Comparison of ENCODE assay signal across 25 cellular contexts in genomic region chrX:23626651-23627050, GRCh38. TPM values are rescaled to one million over a fixed set of nuclear protein-coding genes. Genes with fewer than 3 reads are reported as not detected.
DNase-seq lines count a peak whose midpoint lies in the region; ATAC-seq, FAIRE-seq and TF ChIP-seq lines count a peak whose summit lies in the region.
"Had no signal": no experiment of that assay in that cellular context is flagged by ENCODE, and none has a peak within 500 bp of the region (broad histone marks: within the 10 kb centered on the region; RNA-seq: fewer than 3 reads in every experiment).

No MANE protein-coding gene starts in this region.

- TF ChIP-seq POLR2A in A549 (IDR thresholded peaks at IDR 0.05; ENCODE audit: low read length) = no peak
- TF ChIP-seq POLR2A in erythroblast (IDR thresholded peaks at IDR 0.05; ENCODE audit: low read length) = no peak

- no peak overlapping the region for H3K4me3 ChIP-seq in A549
- H3K4me3 ChIP-seq in Panc1 (ENCODE audit: low read depth in 2 of 2, low read length in 2 of 2) = no peak overlapping the region
- no peak overlapping the region for H3K4me3 ChIP-seq in fibroblast of mammary gland (ENCODE audit: control insufficient read depth, low read depth, low read length)
- H3K4me3 ChIP-seq: GM12878, sigmoid colon had no signal

- 0% methylated on average over 1 of the region's 1 CpG for WGBS in A549 (ENCODE audit: missing lambda C conversion rate)

- no peak for TF ChIP-seq EP300 in A549 (IDR thresholded peaks at IDR 0.05)

- TF ChIP-seq RAD21 in A549 (conservative IDR thresholded peaks at IDR 0.05 in 1 of 2, IDR thresholded peaks at IDR 0.05 in 1 of 2) = 0 out of 5 replicates have a peak, but pooled peaks of 1 of the 2 experiments have one; percentile 7

- DNase-seq in A549 (ENCODE audit: low read depth in 1 of 2, low spot score in 1 of 2) (no peak), GM20000 (ENCODE audit: low spot score) (no peak), Panc1 (ENCODE audit: low read depth, low spot score) (no peak), fibroblast of mammary gland (ENCODE audit: low read depth) (no peak), erythroblast (lab: John Stamatoyannopoulos, UW) (no peak), cerebellum (ENCODE audit: low spot score) (no peak)
- no peak for DNase-seq in activated CD8-positive, alpha-beta memory T cell treated with anti-CD3 and anti-CD28 coated beads, Interleukin-2, amount 50 U/mL, for 4 hours
- DNase-seq: activated CD4-positive, CD25-positive, alpha-beta regulatory T cell treated with anti-CD3 and anti-CD28 coated beads, Interleukin-2, amount 50 U/mL, for 72 hours; activated naive CD4-positive, alpha-beta T cell treated with anti-CD3 and anti-CD28 coated beads, Interleukin-2, amount 50 U/mL, for 16 hours; activated T-cell treated with anti-CD3 and anti-CD28 coated beads, Interleukin-2, amount 50 U/mL, for 4 hours; aorta; CD4-positive, alpha-beta T cell; DMS153; head of caudate nucleus; NCI-H1694; NCI-H2227 treated with DMSO at 0.1 percent for 48 hours; NCI-H774; sigmoid colon had no signal

- CTCF ChIA-PET in A549 (lab: Yijun Ruan, JAX) = interaction anchor here (1.0 kb wide), 1 partner anchor 73 kb away, joined by 3 read pairs; no protein-coding TSS in a partner anchor
- CTCF ChIA-PET in Panc1 (lab: Charles Lee) = no interaction called here

- POLR2A ChIA-PET in A549 (lab: Yijun Ruan, JAX) (no interaction called here), Panc1 (lab: Charles Lee) (no interaction called here)

- FAIRE-seq in A549 (lab: Jason Lieb, UNC) = peak; percentile 82
- FAIRE-seq: colon, G401.6, GM12878, GM19239 had no signal

- no peaks in the 10 kb centered on the region for H3K27me3 ChIP-seq in Panc1 (ENCODE audit: control insufficient read depth, insufficient read depth, low read length)
- H3K27me3 ChIP-seq: sigmoid colon had no signal

- ATAC-seq in A549 (no peak), Panc1 (no peak), SK-N-SH treated with all-trans-retinoic acid at 6 μM for 48 hours (no peak)
- ATAC-seq: activated T-cell treated with anti-CD3 and anti-CD28 coated beads, Interleukin-2, amount 50 U/mL, for 4 hours; GM12878; natural killer cell treated with Interleukin-12 subunit alpha and Interleukin-12 subunit beta and Interleukin-15 and Interleukin-18, amount 100 ng/mL, for 72 hours; stimulated activated memory B cell treated with anti-CD40 and anti-IgM and Interleukin-4, amounts not matched to agents 10 μg/mL and 1 μg/mL and 100 μg/mL, for 72 hours had no signal

- H3K36me3 ChIP-seq in Panc1 (ENCODE audit: control insufficient read depth, insufficient read depth, low read length) = no peaks in the 10 kb centered on the region
- H3K36me3 ChIP-seq: sigmoid colon had no signal

- no peaks in the 10 kb centered on the region for H3K4me1 ChIP-seq in A549
- H3K4me1 ChIP-seq in Panc1 (ENCODE audit: control insufficient read depth, insufficient read depth, low read length) = no peaks in the 10 kb centered on the region
- H3K4me1 ChIP-seq: sigmoid colon had no signal

- H3K27ac ChIP-seq in A549 (no peak overlapping the region), Panc1 (ENCODE audit: low read length) (no peak overlapping the region)
- H3K27ac ChIP-seq: sigmoid colon had no signal

- H3K9me3 ChIP-seq in A549 (no peaks in the 10 kb centered on the region), Panc1 (ENCODE audit: control insufficient read depth, insufficient read depth, low read depth, low read length) (no peaks in the 10 kb centered on the region)
- H3K9me3 ChIP-seq: sigmoid colon had no signal

- intact Hi-C loops in Panc1 (cut with micrococcal nuclease; ENCODE audit: unreplicated experiment) = no loop called here

- no TSS peak for BruUV-seq in Panc1 (replicated peaks; lab: Mats Ljungman, UMichigan)

- in situ Hi-C loops in Panc1 (cut with HindIII; ENCODE audit: low pct_unique_long_range_greater_than_20kb, low sequenced_read_pairs) = no loop called here

- TF ChIP-seq CTCF in A549 (IDR thresholded peaks at IDR 0.05) = no peak
- TF ChIP-seq CTCF in GM20000 (IDR thresholded peaks at IDR 0.05; ENCODE audit: extremely low read depth, missing control alignments) = peak; percentile 9
- peak; percentile 30; the same call in 1 of the 2 replicates for TF ChIP-seq CTCF in Panc1 (IDR thresholded peaks at IDR 0.05)
- TF ChIP-seq CTCF in fibroblast of mammary gland (conservative IDR thresholded peaks at IDR 0.05; ENCODE audit: control insufficient read depth, insufficient read depth, low read depth, low read length) = peak; percentile 15

- H3K4me2 ChIP-seq in A549 = no peak overlapping the region

TF ChIP-seq in A549, 52 proteins besides CTCF, POLR2A, EP300 and RAD21 (continues in another document):
- TF ChIP-seq, protein P1, sequence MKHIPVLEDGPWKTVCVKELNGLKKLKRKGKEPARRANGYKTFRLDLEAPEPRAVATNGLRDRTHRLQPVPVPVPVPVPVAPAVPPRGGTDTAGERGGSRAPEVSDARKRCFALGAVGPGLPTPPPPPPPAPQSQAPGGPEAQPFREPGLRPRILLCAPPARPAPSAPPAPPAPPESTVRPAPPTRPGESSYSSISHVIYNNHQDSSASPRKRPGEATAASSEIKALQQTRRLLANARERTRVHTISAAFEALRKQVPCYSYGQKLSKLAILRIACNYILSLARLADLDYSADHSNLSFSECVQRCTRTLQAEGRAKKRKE (CRISPR knock-in tag; IDR thresholded peaks at IDR 0.05; ENCODE audit: low read depth) = no peak
- TF ChIP-seq, protein P2, sequence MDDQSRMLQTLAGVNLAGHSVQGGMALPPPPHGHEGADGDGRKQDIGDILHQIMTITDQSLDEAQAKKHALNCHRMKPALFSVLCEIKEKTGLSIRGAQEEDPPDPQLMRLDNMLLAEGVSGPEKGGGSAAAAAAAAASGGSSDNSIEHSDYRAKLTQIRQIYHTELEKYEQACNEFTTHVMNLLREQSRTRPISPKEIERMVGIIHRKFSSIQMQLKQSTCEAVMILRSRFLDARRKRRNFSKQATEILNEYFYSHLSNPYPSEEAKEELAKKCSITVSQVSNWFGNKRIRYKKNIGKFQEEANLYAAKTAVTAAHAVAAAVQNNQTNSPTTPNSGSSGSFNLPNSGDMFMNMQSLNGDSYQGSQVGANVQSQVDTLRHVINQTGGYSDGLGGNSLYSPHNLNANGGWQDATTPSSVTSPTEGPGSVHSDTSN (IDR thresholded peaks at IDR 0.05) = no peak
- no peak for TF ChIP-seq PHF8 (IDR thresholded peaks at IDR 0.05; ENCODE audit: borderline replicate concordance, low read depth)
- TF ChIP-seq NPAS2 (CRISPR knock-in tag; IDR thresholded peaks at IDR 0.05; ENCODE audit: borderline replicate concordance) = no peak
- no peak for TF ChIP-seq CEBPB (IDR thresholded peaks at IDR 0.05)
- no peak for TF ChIP-seq ZSCAN20 (CRISPR knock-in tag; IDR thresholded peaks at IDR 0.05)
- no peak for TF ChIP-seq ZFP36 (IDR thresholded peaks at IDR 0.05; ENCODE audit: borderline replicate concordance, partially characterized antibody)
- TF ChIP-seq CHD2 (IDR thresholded peaks at IDR 0.05; ENCODE audit: low read length, partially characterized antibody) = no peak
- no peak for TF ChIP-seq HOXA7 (CRISPR knock-in tag; IDR thresholded peaks at IDR 0.05)
- no peak for TF ChIP-seq HOXB13 (CRISPR knock-in tag; IDR thresholded peaks at IDR 0.05; ENCODE audit: low read depth)
- TF ChIP-seq POLR2AphosphoS2 (conservative IDR thresholded peaks at IDR 0.05; ENCODE audit: low read length) = no peak

TF ChIP-seq in SK-N-SH treated with all-trans-retinoic acid at 6 μM for 48 hours, 23 proteins besides CTCF, POLR2A, EP300 and RAD21:
- TF ChIP-seq ARNTL (CRISPR knock-in tag; IDR thresholded peaks at IDR 0.05; ENCODE audit: borderline replicate concordance, low read depth) (no peak), ZC3H10 (CRISPR knock-in tag; IDR thresholded peaks at IDR 0.05) (no peak)

RNA-seq across cellular contexts. Expression of gene PRDX4, which starts 40.6 kb away (rescaled TPM):
- 283 and 313 TPM in 2 replicates for polyA plus RNA-seq in A549 (2011; rRNA removed)
- 233 and 265 TPM in 2 replicates for polyA plus RNA-seq in A549 (2012; cell fraction: cytosol; rRNA removed)
- 150 and 171 TPM in 2 replicates for polyA plus RNA-seq in A549 (2012; cell fraction: nucleus; rRNA removed)
- polyA plus RNA-seq in A549 (2017; fragmentation: RNase III; extraction: RNeasy Plus Mini Kit Qiagen cat#74134 plus additional on column Dnase treatment) = 207 to 226 TPM (median 212 TPM) in 3 replicates
- 49.2 and 49.4 TPM in 2 replicates for polyA minus RNA-seq in A549 (2011; rRNA and poly(A)+ RNA removed)
- total RNA-seq in Panc1 (2021; ENCODE audit: unreplicated experiment) = 106 TPM
- polyA plus RNA-seq in Panc1 (2012; ENCODE audit: insufficient read length) = 99.2 TPM
- 38.9 TPM for total RNA-seq in cerebellum
